In genomic region chrX:1477801-1478458, GRCh38 we compare ENCODE assay signal across 1 cellular context.
TF ChIP-seq lines count a peak whose summit lies in the region.

No MANE protein-coding gene starts in this region.

TF ChIP-seq in SK-N-SH, 30 proteins besides CTCF, POLR2A, EP300 and RAD21 (continued from another document):
- no peak for TF ChIP-seq MXI1 (IDR thresholded peaks at IDR 0.05; ENCODE audit: low read depth, low read length)
- TF ChIP-seq POLR2AphosphoS5 (IDR thresholded peaks at IDR 0.05; ENCODE audit: low read depth, low read length) = no peak
- TF ChIP-seq TAF1 (IDR thresholded peaks at IDR 0.05; ENCODE audit: borderline replicate concordance, low read depth, low read length) = no peak
- no peak for TF ChIP-seq RXRA (IDR thresholded peaks at IDR 0.05; ENCODE audit: borderline replicate concordance, low read depth)
TF ChIP-seq in SK-N-SH: peak in this region for 0.
